30 cellular contexts compared by ENCODE assay signal in genomic region chr2:229930656-229931055, GRCh38. TPM values are rescaled to one million over a fixed set of nuclear protein-coding genes. Genes with fewer than 3 reads are reported as not detected.
DNase-seq lines count a peak whose midpoint lies in the region; ATAC-seq and TF ChIP-seq lines count a peak whose summit lies in the region.
"Had no signal": no experiment of that assay in that cellular context is flagged by ENCODE, and none has a peak within 500 bp of the region (broad histone marks: within the 10 kb centered on the region; RNA-seq: fewer than 3 reads in every experiment).

No MANE protein-coding gene starts in this region.

- H3K4me2 ChIP-seq in H9 (ENCODE audit: insufficient read depth, insufficient read length, low read length) (no peak overlapping the region), trophoblast cell (ENCODE audit: low read length) (no peak overlapping the region)

- H3K4me1 ChIP-seq in H9 (ENCODE audit: insufficient read depth, low read length) (no peaks in the 10 kb centered on the region), trophoblast cell (ENCODE audit: control insufficient read depth in 1 of 2, insufficient read depth in 2 of 2, low read length in 2 of 2) (no peaks in the 10 kb centered on the region)
- H3K4me1 ChIP-seq: pancreas, SJCRH30, upper lobe of left lung had no signal

- no peak overlapping the region for H4K12ac ChIP-seq in trophoblast cell (ENCODE audit: low read depth, low read length)

- H4K8ac ChIP-seq in H9 (replicated peaks; ENCODE audit: insufficient read length, low read depth, low read length), result no peak overlapping the region
- no peak overlapping the region for H4K8ac ChIP-seq in trophoblast cell (ENCODE audit: low read depth, low read length)

- no peak for ATAC-seq in GM19452 (IDR thresholded peaks at IDR 0.05; ENCODE audit: unreplicated experiment)
- ATAC-seq: effector memory CD8-positive, alpha-beta T cell; left lobe of liver; pancreas; stimulated activated naive B cell treated with anti-CD40 and anti-IgM and Interleukin-4, amounts not matched to agents 10 μg/mL and 1 μg/mL and 100 μg/mL, for 72 hours had no signal

- no peaks in the 10 kb centered on the region for H3K23me2 ChIP-seq in H9 (ENCODE audit: insufficient read length, low read depth, low read length, poor library complexity, severe bottlenecking)

- TF ChIP-seq CTCF in H9 (conservative IDR thresholded peaks at IDR 0.05), result 0 out of 3 replicates have a peak, but pooled peaks have one; percentile 8
- TF ChIP-seq CTCF in GM13977 (IDR thresholded peaks at IDR 0.05; ENCODE audit: extremely low read depth, insufficient read depth, missing control alignments), result no peak

- no peak overlapping the region for H2AFZ ChIP-seq in H9 (ENCODE audit: low read length)
- H2AFZ ChIP-seq in trophoblast cell (ENCODE audit: insufficient read depth, low read length, poor library complexity), result no peak overlapping the region

- DNase-seq in NCI-H2107 treated with DMSO at 0.1 percent for 48 hours (lab: John Stamatoyannopoulos, UW; ENCODE audit: unreplicated experiment) (peak; percentile 40), NCI-H2107 (lab: John Stamatoyannopoulos, UW) (no peak), H9 (no peak), NCI-H69 (lab: John Stamatoyannopoulos, UW) (peak; percentile 53), trophoblast cell (peak; percentile 80 to 92), GM13977 (ENCODE audit: low spot score) (no peak)
- DNase-seq in effector CD8-positive, alpha-beta T cell (lab: John Stamatoyannopoulos, UW), result no peak
- DNase-seq: activated CD4-positive, alpha-beta T cell treated with anti-CD3 and anti-CD28 coated beads for 48 hours; activated naive CD4-positive, alpha-beta T cell treated with Interleukin-2 at 50 U/mL for 16 hours; effector memory CD8-positive, alpha-beta T cell; erythroblast; glutamatergic neuron; KBM-7; NCI-H1105 treated with DMSO at 0.1 percent for 48 hours; NCI-H526 treated with DMSO at 0.1 percent for 48 hours; pancreas; retina; SJCRH30; stimulated activated naive B cell treated with anti-CD40 and anti-IgM and Interleukin-4, amounts not matched to agents 10 μg/mL and 1 μg/mL and 100 μg/mL, for 72 hours; substantia nigra; SW 1271; upper lobe of left lung had no signal

- no peak overlapping the region for H3K56ac ChIP-seq in H9 (ENCODE audit: insufficient read length, low read depth, low read length)

- no peaks in the 10 kb centered on the region for H3K79me1 ChIP-seq in H9 (ENCODE audit: insufficient read depth, low read depth, low read length, poor library complexity, severe bottlenecking)
- no peaks in the 10 kb centered on the region for H3K79me1 ChIP-seq in trophoblast cell (ENCODE audit: low read length)

- H4K20me1 ChIP-seq in H9 (ENCODE audit: control insufficient read depth, insufficient read depth, insufficient read length), result no peaks in the 10 kb centered on the region

- H3K27ac ChIP-seq in H9 (ENCODE audit: insufficient read length, low read depth, low read length) (no peak overlapping the region), trophoblast cell (ENCODE audit: low read depth, low read length) (no peak overlapping the region)
- H3K27ac ChIP-seq: C4-2B, coronary artery, HL-60, pancreas, SJCRH30, upper lobe of left lung, WERI-Rb-1 had no signal

- no peaks in the 10 kb centered on the region for H3K27me3 Mint-ChIP-seq in H9 (ENCODE audit: low read depth)
- H3K27me3 Mint-ChIP-seq: effector memory CD8-positive, alpha-beta T cell; memory B cell; stimulated activated naive B cell treated with anti-CD40 and anti-IgM and Interleukin-4, amounts not matched to agents 10 μg/mL and 1 μg/mL and 100 μg/mL, for 72 hours had no signal

- H2BK15ac ChIP-seq in H9 (ENCODE audit: low read depth, low read length), result no peak overlapping the region

- no peak overlapping the region for H3K18ac ChIP-seq in H9 (ENCODE audit: insufficient read length, low read depth, low read length)
- H3K18ac ChIP-seq in trophoblast cell (ENCODE audit: low read length), result no peak overlapping the region

- H3K23ac ChIP-seq in H9 (ENCODE audit: insufficient read length, low read depth, low read length) (no peak overlapping the region), trophoblast cell (ENCODE audit: low read length) (no peak overlapping the region)

- H2BK12ac ChIP-seq in H9 (ENCODE audit: insufficient read length, low read depth, low read length) (no peak overlapping the region), trophoblast cell (ENCODE audit: low read length) (no peak overlapping the region)

- peaks cover 0 to 2% of the 10 kb centered on the region in 2 experiments for H3K36me3 ChIP-seq in trophoblast cell (ENCODE audit: control insufficient read depth in 1 of 2, insufficient read depth in 2 of 2, low read length in 2 of 2)
- H3K36me3 ChIP-seq: pancreas, SJCRH30, upper lobe of left lung, WERI-Rb-1 had no signal

- H2BK5ac ChIP-seq in H9 (ENCODE audit: insufficient read length, low read length) (no peak overlapping the region), trophoblast cell (ENCODE audit: low read depth, low read length, poor library complexity) (no peak overlapping the region)

- H3K36me3 Mint-ChIP-seq in H9 (ENCODE audit: insufficient read depth in 1 of 3, low read depth in 3 of 3), result peaks cover 4 to 6% (median 5%) of the 10 kb centered on the region in 3 experiments; a peak in 6 of 7 replicates
- H3K36me3 Mint-ChIP-seq: memory B cell had no signal

- H3K4me1 Mint-ChIP-seq in H9, result peaks cover 3% of the 10 kb centered on the region in 2 experiments; a peak in 2 of 4 replicates
- H3K4me1 Mint-ChIP-seq: memory B cell; stimulated activated naive B cell treated with anti-CD40 and anti-IgM and Interleukin-4, amounts not matched to agents 10 μg/mL and 1 μg/mL and 100 μg/mL, for 72 hours had no signal

- H3K14ac ChIP-seq in H9 (ENCODE audit: insufficient read depth, low read length), result no peak overlapping the region
- H3K14ac ChIP-seq in trophoblast cell (ENCODE audit: low read length), result no peak overlapping the region

- H3K4me3 ChIP-seq in trophoblast cell (ENCODE audit: low read depth, low read length), result no peak overlapping the region
- H3K4me3 ChIP-seq: coronary artery, pancreas, SJCRH30, upper lobe of left lung had no signal

- H3K27ac Mint-ChIP-seq in H9, result peak overlapping the region in 1 of 3 experiments; percentile 34; a peak in 1 of 7 replicates
- H3K27ac Mint-ChIP-seq: effector memory CD8-positive, alpha-beta T cell; memory B cell; stimulated activated naive B cell treated with anti-CD40 and anti-IgM and Interleukin-4, amounts not matched to agents 10 μg/mL and 1 μg/mL and 100 μg/mL, for 72 hours had no signal

- H3K9ac ChIP-seq in H9 (ENCODE audit: extremely low read depth, insufficient read length, low read length), result no peak overlapping the region
- no peak overlapping the region for H3K9ac ChIP-seq in trophoblast cell (ENCODE audit: low read length)

- no peak overlapping the region for H3K4me3 Mint-ChIP-seq in H9
- H3K4me3 Mint-ChIP-seq: effector memory CD8-positive, alpha-beta T cell; memory B cell; nephron; stimulated activated naive B cell treated with anti-CD40 and anti-IgM and Interleukin-4, amounts not matched to agents 10 μg/mL and 1 μg/mL and 100 μg/mL, for 72 hours had no signal

- H4K91ac ChIP-seq in H9 (ENCODE audit: insufficient read length, low read depth, low read length), result no peak overlapping the region
- no peak overlapping the region for H4K91ac ChIP-seq in trophoblast cell (ENCODE audit: low read depth, low read length)

- no peak overlapping the region for H2BK20ac ChIP-seq in H9 (ENCODE audit: low read depth, low read length, poor library complexity, severe bottlenecking)

- H2AK5ac ChIP-seq in H9 (ENCODE audit: insufficient read length, low read length), result no peak overlapping the region
- no peak overlapping the region for H2AK5ac ChIP-seq in trophoblast cell (ENCODE audit: low read length)

- no CpG with 5 or more reads among the region's 7 CpGs for WGBS in H9 (ENCODE audit: extremely low coverage, insufficient read length, low lambda C conversion rate)
- WGBS in trophoblast cell (ENCODE audit: extremely low coverage, insufficient coverage, insufficient read length), result no CpG with 5 or more reads among the region's 7 CpGs

- in situ Hi-C loops in GM13977 (cut with MboI; ENCODE audit: low pct_unique_long_range_greater_than_20kb, low sequenced_read_pairs, unreplicated experiment), result no loop called here

- H4K5ac ChIP-seq in H9 (ENCODE audit: insufficient read length, low read depth, low read length), result no peak overlapping the region

- H3K9me3 Mint-ChIP-seq in H9, result 0 out of 5 replicates have a peak, but pooled peaks cover 0 to 2% of the 10 kb centered on the region in 2 experiments
- H3K9me3 Mint-ChIP-seq: effector memory CD8-positive, alpha-beta T cell; memory B cell; nephron; stimulated activated naive B cell treated with anti-CD40 and anti-IgM and Interleukin-4, amounts not matched to agents 10 μg/mL and 1 μg/mL and 100 μg/mL, for 72 hours had no signal

- H3T11ph ChIP-seq in H9 (ENCODE audit: low read length), result no peak overlapping the region

- H2BK120ac ChIP-seq in H9 (ENCODE audit: low read depth, low read length, poor library complexity, severe bottlenecking), result no peak overlapping the region
- H2BK120ac ChIP-seq in trophoblast cell (ENCODE audit: insufficient read depth, low read length, poor library complexity), result no peak overlapping the region

- H3K27me3 ChIP-seq in H9 (ENCODE audit: insufficient read depth, low read length) (no peaks in the 10 kb centered on the region), trophoblast cell (ENCODE audit: insufficient read depth, low read length) (no peaks in the 10 kb centered on the region)
- H3K27me3 ChIP-seq: pancreas, SJCRH30, upper lobe of left lung had no signal

- H3K9me3 ChIP-seq in H9 (ENCODE audit: control insufficient read depth, low read depth, low read length) (no peaks in the 10 kb centered on the region), trophoblast cell (ENCODE audit: insufficient read depth, low read depth, low read length) (no peaks in the 10 kb centered on the region)
- H3K9me3 ChIP-seq: pancreas, SJCRH30, upper lobe of left lung had no signal

- H3K4ac ChIP-seq in H9 (ENCODE audit: low read depth, low read length) (no peak overlapping the region), trophoblast cell (ENCODE audit: low read depth, low read length) (no peak overlapping the region)

- H3K79me2 ChIP-seq in H9 (ENCODE audit: insufficient read depth, low read length) (no peaks in the 10 kb centered on the region), trophoblast cell (ENCODE audit: control insufficient read depth, insufficient read depth, low read length, poor library complexity) (no peaks in the 10 kb centered on the region)

RNA-seq across cellular contexts. Expression of gene FBXO36, which starts 8.4 kb away (rescaled TPM):
- 3.0 and 3.4 TPM in 2 replicates for total RNA-seq in H9 (2021)
- polyA plus RNA-seq in trophoblast cell (2013), result 2.7 and 2.9 TPM in 2 replicates

RNA-seq across cellular contexts. Expression of gene TRIP12, which starts 8.8 kb away (rescaled TPM):
- 166 and 172 TPM in 2 replicates for total RNA-seq in H9 (2021)
- polyA plus RNA-seq in trophoblast cell (2013), result 119 and 122 TPM in 2 replicates

Comparison
In these comparisons a context has a peak if more than half of its experiments do, and no peak if none do; other contexts are left out.
1. DNase-seq: peak in NCI-H2107 treated with DMSO at 0.1 percent for 48 hours (single experiment), NCI-H69 (single experiment) and trophoblast cell (2 of 2); none in NCI-H2107 (single experiment), H9 (single experiment), effector CD8-positive, alpha-beta T cell (single experiment) and GM13977 (single experiment).